12 cellular contexts compared by ENCODE assay signal in genomic region chrX:39895228-39896110, GRCh38.
DNase-seq lines count a peak whose midpoint lies in the region; ATAC-seq, FAIRE-seq and TF ChIP-seq lines count a peak whose summit lies in the region.
"Had no signal": no experiment of that assay in that cellular context is flagged by ENCODE, and none has a peak within 500 bp of the region (broad histone marks: within the 10 kb centered on the region; RNA-seq: fewer than 3 reads in every experiment).

No MANE protein-coding gene starts in this region.

- H3K27me3 ChIP-seq in colonic mucosa (no peaks in the 10 kb centered on the region), pancreas (no peaks in the 10 kb centered on the region)

- no peak for TF ChIP-seq POLR2A in GM12892 (IDR thresholded peaks at IDR 0.05; ENCODE audit: low read depth, low read length)

- intact Hi-C loops in colonic mucosa (cut with DNase I), result no loop called here
- intact Hi-C loops in pancreas (cut with DNase I), result no loop called here

- WGBS in pancreas, 2 donors, result 67 to 71% methylated on average over 18 of the region's 18 CpGs

- H3K4me1 ChIP-seq in colonic mucosa (no peaks in the 10 kb centered on the region), pancreas (no peaks in the 10 kb centered on the region)

- peak; percentile 65 for FAIRE-seq in GM12892 (lab: Jason Lieb, UNC)
- FAIRE-seq in pancreas (lab: Jason Lieb, UNC), result no peak

- peak overlapping the region in 1 of 2 donors; percentile 35 for H3K9ac ChIP-seq in colonic mucosa (ENCODE audit: low read depth in 2 of 2, low read length in 2 of 2)

- DNase-seq in GM12892 (ENCODE audit: insufficient read length), result no peak
- peak; percentile 26 for DNase-seq in NCI-H2196 treated with DMSO at 0.1 percent for 48 hours (lab: John Stamatoyannopoulos, UW; ENCODE audit: unreplicated experiment)
- DNase-seq in colonic mucosa, result peak; percentile 27
- DNase-seq in pancreas, result no peak
- no peak for DNase-seq in NOMO-1 treated with dmso at 0.1 percent for 144 hours (lab: John Stamatoyannopoulos, UW; ENCODE audit: unreplicated experiment)
- no peak for DNase-seq in epidermal melanocyte (ENCODE audit: insufficient read length, low spot score)
- DNase-seq: activated B cell treated with CpG ODN at 0.5 μM for 24 hours; activated effector memory CD4-positive, alpha-beta T cell treated with Interleukin-2 at 50 U/mL for 16 hours; naive thymus-derived CD4-positive, alpha-beta T cell; stimulated activated CD4-positive, alpha-beta T cell treated with anti-CD3 and anti-CD28 coated beads, Interleukin-15, amount 100 ng/mL, for 24 hours had no signal

- TF ChIP-seq CTCF in colonic mucosa (IDR thresholded peaks at IDR 0.05) (no peak), pancreas (IDR thresholded peaks at IDR 0.05) (no peak)

- H3K9me3 ChIP-seq in colonic mucosa (no peaks in the 10 kb centered on the region), pancreas (no peaks in the 10 kb centered on the region)

- H3K27ac ChIP-seq in colonic mucosa (peak overlapping the region; percentile 25), pancreas (peak overlapping the region in 1 of 4 donors; percentile 36)

- H3K4me3 ChIP-seq in colonic mucosa, result no peak overlapping the region
- H3K4me3 ChIP-seq in pancreas, result no peak overlapping the region

- H3K36me3 ChIP-seq in colonic mucosa, result no peaks in the 10 kb centered on the region
- H3K36me3 ChIP-seq in pancreas, result no peaks in the 10 kb centered on the region

- peak in 3 of 4 donors; percentile 16 to 44 (median 28) for ATAC-seq in pancreas
- ATAC-seq in GM21825 (IDR thresholded peaks at IDR 0.05; ENCODE audit: unreplicated experiment), result no peak
- ATAC-seq in HG03135 (IDR thresholded peaks at IDR 0.05; ENCODE audit: unreplicated experiment), result no peak
- ATAC-seq: naive thymus-derived CD4-positive, alpha-beta T cell had no signal

Comparison
In these comparisons a context has a peak if more than half of its experiments do, and no peak if none do; other contexts are left out.
1. DNase-seq: peak in NCI-H2196 treated with DMSO at 0.1 percent for 48 hours (single experiment) and colonic mucosa (single experiment); none in GM12892 (single experiment), pancreas (0 of 6), NOMO-1 treated with dmso at 0.1 percent for 144 hours (single experiment) and epidermal melanocyte (single experiment).
2. ATAC-seq: peak in pancreas (3 of 4); none in GM21825 (single experiment) and HG03135 (single experiment).